In genomic region chr3:107599755-107600122, GRCh38 we compare ENCODE assay signal across 8 cellular contexts.
DNase-seq lines count a peak whose midpoint lies in the region; ATAC-seq and TF ChIP-seq lines count a peak whose summit lies in the region.

No MANE protein-coding gene starts in this region.

- H3K36me3 ChIP-seq in Peyer's patch (no peaks in the 10 kb centered on the region), fibroblast of lung (ENCODE audit: control insufficient read depth, insufficient read depth, low read length) (no peaks in the 10 kb centered on the region), rectal smooth muscle tissue (ENCODE audit: control insufficient read depth, insufficient read depth, low read length) (no peaks in the 10 kb centered on the region)

- H3K9ac ChIP-seq in fibroblast of lung (ENCODE audit: insufficient read depth, low read length) (no peak overlapping the region), rectal smooth muscle tissue (ENCODE audit: low read length) (no peak overlapping the region)

- H3K4me1 ChIP-seq in Peyer's patch (peaks cover 0 to 16% (median 4%) of the 10 kb centered on the region in 4 donors), fibroblast of lung (ENCODE audit: control insufficient read depth, extremely low read depth, insufficient read depth, low read length) (peaks cover 7% of the 10 kb centered on the region), rectal smooth muscle tissue (ENCODE audit: control insufficient read depth, insufficient read depth, low read length) (peaks cover 4% of the 10 kb centered on the region)

- peak overlapping the region in 2 of 4 donors; percentile 57 to 59 for H3K27ac ChIP-seq in Peyer's patch
- peak overlapping the region; percentile 26 for H3K27ac ChIP-seq in fibroblast of lung (ENCODE audit: insufficient read depth, low read length)
- peak overlapping the region; percentile 51 for H3K27ac ChIP-seq in rectal smooth muscle tissue (ENCODE audit: low read depth, low read length)

- TF ChIP-seq CTCF in Peyer's patch (IDR thresholded peaks at IDR 0.05) (no peak), fibroblast of lung (conservative IDR thresholded peaks at IDR 0.05 in 1 of 2, IDR thresholded peaks at IDR 0.05 in 1 of 2; ENCODE audit: low read depth in 1 of 2, low read length in 2 of 2) (no peak)

- H3K4me2 ChIP-seq in fibroblast of lung (ENCODE audit: extremely low read depth, insufficient read depth, low read length), result peak overlapping the region; percentile 78

- no peaks in the 10 kb centered on the region for H3K79me2 ChIP-seq in fibroblast of lung (ENCODE audit: control insufficient read depth, insufficient read depth, low read length)

- TF ChIP-seq POLR2A in Peyer's patch (IDR thresholded peaks at IDR 0.05), result no peak

- no peaks in the 10 kb centered on the region for H4K20me1 ChIP-seq in fibroblast of lung (ENCODE audit: control insufficient read depth, extremely low read depth, insufficient read depth, low read length)

- H3K4me3 ChIP-seq in Peyer's patch, result peak overlapping the region in 3 of 4 donors; percentile 9 to 44 (median 32)
- peak overlapping the region; percentile 22 to 43 (median 34) for H3K4me3 ChIP-seq in fibroblast of lung (replicated peaks in 1 of 4; ENCODE audit: control extremely low read depth in 1 of 4, insufficient read depth in 1 of 4, low read depth in 3 of 4, low read length in 4 of 4)
- peak overlapping the region; percentile 54 for H3K4me3 ChIP-seq in rectal smooth muscle tissue (ENCODE audit: low read length)

- ATAC-seq in GM18519 (IDR thresholded peaks at IDR 0.05; ENCODE audit: low FRiP score, unreplicated experiment) (peak; percentile 5), GM18502 (IDR thresholded peaks at IDR 0.05; ENCODE audit: poor library complexity, unreplicated experiment) (no peak), GM18858 (IDR thresholded peaks at IDR 0.05; ENCODE audit: unreplicated experiment) (no peak)

- DNase-seq in Peyer's patch (no peak), fibroblast of lung (ENCODE audit: low read depth in 2 of 2) (peak; percentile 10 to 21), GM03348 (ENCODE audit: low spot score) (no peak)
- DNase-seq in stimulated activated CD4-positive, alpha-beta T cell treated with anti-CD3 and anti-CD28 coated beads, Interleukin-4, amount 100 ng/mL, for 1 hour, result no peak

- peak overlapping the region; percentile 30 for H2AFZ ChIP-seq in fibroblast of lung (ENCODE audit: low read length)

- H3K9me3 ChIP-seq in Peyer's patch, result no peaks in the 10 kb centered on the region
- no peaks in the 10 kb centered on the region for H3K9me3 ChIP-seq in fibroblast of lung (ENCODE audit: control insufficient read depth, insufficient read depth, low read depth, low read length)

- H3K27me3 ChIP-seq in Peyer's patch, result no peaks in the 10 kb centered on the region
- H3K27me3 ChIP-seq in fibroblast of lung (ENCODE audit: control insufficient read depth, insufficient read depth, low read length), result no peaks in the 10 kb centered on the region
- no peaks in the 10 kb centered on the region for H3K27me3 ChIP-seq in rectal smooth muscle tissue (ENCODE audit: control insufficient read depth, insufficient read depth, low read length)

Comparison
In these comparisons a context has a peak if more than half of its experiments do, and no peak if none do; other contexts are left out.
1. DNase-seq: peak in fibroblast of lung (2 of 2); none in Peyer's patch (0 of 3), stimulated activated CD4-positive, alpha-beta T cell treated with anti-CD3 and anti-CD28 coated beads, Interleukin-4, amount 100 ng/mL, for 1 hour (single experiment) and GM03348 (single experiment).
2. Peak in every context shown above with its lines, with median percentiles within 50 percentile points of each other: H3K4me3 ChIP-seq.